9 cellular contexts compared by ENCODE assay signal in the genomic region with DNA sequence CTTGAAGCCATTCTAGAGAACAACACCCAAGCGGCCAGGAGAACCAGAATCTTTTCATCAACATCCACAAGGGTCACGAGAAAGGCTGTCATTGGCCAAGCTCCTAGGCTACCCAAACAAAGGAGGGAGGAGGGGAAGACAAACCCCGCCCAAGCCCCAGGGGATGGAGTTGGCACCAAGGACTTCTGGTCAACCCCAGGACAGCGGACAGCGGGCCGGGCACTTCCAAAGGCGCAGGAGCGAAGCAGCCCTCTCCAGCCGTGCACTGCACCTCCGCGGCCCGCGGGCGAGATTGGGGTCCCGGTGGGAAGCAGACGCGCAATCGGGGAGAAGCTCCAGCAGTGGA. TPM values are rescaled to one million over a fixed set of nuclear protein-coding genes. Genes with fewer than 3 reads are reported as not detected.
DNase-seq lines count a peak whose midpoint lies in the region; ATAC-seq and TF ChIP-seq lines count a peak whose summit lies in the region.
"Had no signal": no experiment of that assay in that cellular context is flagged by ENCODE, and none has a peak within 500 bp of the region (broad histone marks: within the 10 kb centered on the region; RNA-seq: fewer than 3 reads in every experiment).

TSS of gene CLIC6 (plus strand) at position 192 of the 346 bp plus-strand sequence. CDS start 395 bp downstream, outside the sequence.

- H3K79me1 ChIP-seq in mesenchymal stem cell (replicated peaks; ENCODE audit: low read length, poor library complexity, severe bottlenecking) = no peaks in the 10 kb centered on the region

- 12% methylated on average over 12 of the region's 18 CpGs for WGBS in mesenchymal stem cell
- 8 to 23% methylated on average over 7 to 8 of the region's 18 CpGs for WGBS in thyroid gland, 2 donors

- H2AFZ ChIP-seq in mesenchymal stem cell (ENCODE audit: low read depth, low read length) = no peak within 1 kb of the TSS

- H4K8ac ChIP-seq in mesenchymal stem cell (ENCODE audit: low read length) = no peak within 1 kb of the TSS

- H3K27ac ChIP-seq in coronary artery (no peak within 1 kb of the TSS), mesenchymal stem cell (ENCODE audit: low read length, poor library complexity, severe bottlenecking) (no peak within 1 kb of the TSS), thyroid gland (peak within 1 kb of the TSS; percentile 39 to 95 (median 58))
- H3K27ac ChIP-seq: HL-60 had no signal

- H2BK5ac ChIP-seq in mesenchymal stem cell (ENCODE audit: low read depth, low read length, poor library complexity, severe bottlenecking) = no peak within 1 kb of the TSS

- peak within 1 kb of the TSS; percentile 79 for H3K4me2 ChIP-seq in mesenchymal stem cell (ENCODE audit: low read length, poor library complexity, severe bottlenecking)

- no peak for TF ChIP-seq CTCF in coronary artery (IDR thresholded peaks at IDR 0.05)
- no peak for TF ChIP-seq CTCF in thyroid gland (IDR thresholded peaks at IDR 0.05)

- peaks cover 69% of the 10 kb centered on the region for H3K27me3 Mint-ChIP-seq in T-helper 1 cell treated with Interleukin-12 subunit alpha and Interleukin-12 subunit beta and Interleukin-4 antibody, amounts not matched to agents 30 μg/mL and 1 μg/mL, for 36 hours (ENCODE audit: low read depth)

- H3K36me3 Mint-ChIP-seq in T-helper 1 cell treated with Interleukin-12 subunit alpha and Interleukin-12 subunit beta and Interleukin-4 antibody, amounts not matched to agents 30 μg/mL and 1 μg/mL, for 36 hours (ENCODE audit: low read depth) = no peaks in the 10 kb centered on the region

- H3K4me3 Mint-ChIP-seq in T-helper 1 cell treated with Interleukin-12 subunit alpha and Interleukin-12 subunit beta and Interleukin-4 antibody, amounts not matched to agents 30 μg/mL and 1 μg/mL, for 36 hours = peak within 1 kb of the TSS; percentile 15

- H2AK5ac ChIP-seq in mesenchymal stem cell (ENCODE audit: low read length, severe bottlenecking) = no peak within 1 kb of the TSS

- H3K4me3 ChIP-seq in coronary artery = peak within 1 kb of the TSS; percentile 73
- H3K4me3 ChIP-seq in mesenchymal stem cell (ENCODE audit: insufficient read depth in 1 of 2, low read depth in 1 of 2, low read length in 2 of 2) = peak within 1 kb of the TSS; percentile 38 to 60
- peak within 1 kb of the TSS in 2 of 3 donors; percentile 30 to 76 for H3K4me3 ChIP-seq in thyroid gland (replicated peaks in 1 of 3)

- H4K91ac ChIP-seq in mesenchymal stem cell (ENCODE audit: low read length) = no peak within 1 kb of the TSS

- no peak for ATAC-seq in HG03442 (IDR thresholded peaks at IDR 0.05; ENCODE audit: unreplicated experiment)

- no peak within 1 kb of the TSS for H3K23ac ChIP-seq in mesenchymal stem cell (ENCODE audit: low read length in 2 of 2)

- H3K9me3 Mint-ChIP-seq in T-helper 1 cell treated with Interleukin-12 subunit alpha and Interleukin-12 subunit beta and Interleukin-4 antibody, amounts not matched to agents 30 μg/mL and 1 μg/mL, for 36 hours = no peaks in the 10 kb centered on the region

- H3K36me3 ChIP-seq in mesenchymal stem cell (ENCODE audit: control insufficient read depth in 1 of 2, insufficient read depth in 2 of 2, low read depth in 1 of 2, low read length in 2 of 2) (no peaks in the 10 kb centered on the region), thyroid gland (no peaks in the 10 kb centered on the region)

- intact Hi-C loops in thyroid gland (cut with DNase I) = no loop called here

- peak within 1 kb of the TSS; percentile 7 for H3K27ac Mint-ChIP-seq in T-helper 1 cell treated with Interleukin-12 subunit alpha and Interleukin-12 subunit beta and Interleukin-4 antibody, amounts not matched to agents 30 μg/mL and 1 μg/mL, for 36 hours

- H2BK12ac ChIP-seq in mesenchymal stem cell (ENCODE audit: low read length in 2 of 2) = no peak within 1 kb of the TSS

- DNase-seq in T-helper 1 cell = no peak
- DNase-seq in coronary artery (ENCODE audit: low spot score) = no peak
- DNase-seq in mesenchymal stem cell = no peak
- DNase-seq in thyroid gland = peak; percentile 67 to 72
- no peak for DNase-seq in effector CD8-positive, alpha-beta T cell (lab: John Stamatoyannopoulos, UW)
- no peak for DNase-seq in Kasumi-1 (lab: John Stamatoyannopoulos, UW)

- peaks cover 6% of the 10 kb centered on the region for H3K4me1 Mint-ChIP-seq in T-helper 1 cell treated with Interleukin-12 subunit alpha and Interleukin-12 subunit beta and Interleukin-4 antibody, amounts not matched to agents 30 μg/mL and 1 μg/mL, for 36 hours (ENCODE audit: low read depth)

- H3K4ac ChIP-seq in mesenchymal stem cell (ENCODE audit: low read depth in 1 of 2, low read length in 2 of 2) = no peak within 1 kb of the TSS

- H3K9ac ChIP-seq in mesenchymal stem cell (ENCODE audit: low read length) = no peak within 1 kb of the TSS

- H2BK15ac ChIP-seq in mesenchymal stem cell (ENCODE audit: low read depth, poor library complexity, severe bottlenecking) = no peak within 1 kb of the TSS

- no peak within 1 kb of the TSS for H3K18ac ChIP-seq in mesenchymal stem cell (ENCODE audit: low read depth in 1 of 2, low read length in 2 of 2)

- no peaks in the 10 kb centered on the region for H3K9me3 ChIP-seq in mesenchymal stem cell (ENCODE audit: control insufficient read depth, low read length)
- no peaks in the 10 kb centered on the region for H3K9me3 ChIP-seq in thyroid gland

- H3K4me1 ChIP-seq in mesenchymal stem cell (ENCODE audit: control insufficient read depth, insufficient read depth, low read depth, low read length) (peaks cover 18% of the 10 kb centered on the region), thyroid gland (peaks cover 10 to 12% of the 10 kb centered on the region in 2 donors)

- peak in 1 of 2 donors; percentile 75 for TF ChIP-seq POLR2A in thyroid gland (IDR thresholded peaks at IDR 0.05)

- peaks cover 63 to 69% of the 10 kb centered on the region in 2 experiments for H3K27me3 ChIP-seq in mesenchymal stem cell (ENCODE audit: control insufficient read depth in 1 of 2, insufficient read depth in 1 of 2, low read length in 2 of 2)
- H3K27me3 ChIP-seq in thyroid gland = no peaks in the 10 kb centered on the region

- H3K14ac ChIP-seq in mesenchymal stem cell (ENCODE audit: low read length in 2 of 2) = no peak within 1 kb of the TSS

- no peak within 1 kb of the TSS for H2BK120ac ChIP-seq in mesenchymal stem cell (ENCODE audit: low read depth, low read length)

RNA-seq across cellular contexts. Expression of gene CLIC6, which starts in this region (rescaled TPM):
- polyA plus RNA-seq in mesenchymal stem cell (2013, experiment 1 of 2) = not detected
- polyA plus RNA-seq in mesenchymal stem cell (2013, experiment 2 of 2) = not detected
- total RNA-seq in thyroid gland = 10 to 100 TPM in 2 of 4 donors, 1 to 10 TPM in 2; 3.9 to 23.9 (median 8.0) TPM

Comparison
In these comparisons a context has a peak if more than half of its experiments do, and no peak if none do; other contexts are left out.
1. DNase-seq: peak in thyroid gland (2 of 2); none in T-helper 1 cell (0 of 5), coronary artery (single experiment), mesenchymal stem cell (single experiment), effector CD8-positive, alpha-beta T cell (single experiment) and Kasumi-1 (0 of 2).
2. H3K27ac ChIP-seq: peak in thyroid gland (3 of 3); none in coronary artery (0 of 2) and mesenchymal stem cell (single experiment).
3. Peak in every context shown above with its lines, with median percentiles within 50 percentile points of each other: H3K4me3 ChIP-seq.